29 cellular contexts compared by ENCODE assay signal in genomic region chr14:39483682-39484081, GRCh38.
"Had no signal": no experiment of that assay in that cellular context is flagged by ENCODE, and none has a peak within 500 bp of the region (broad histone marks: within the 10 kb centered on the region; RNA-seq: fewer than 3 reads in every experiment).

No MANE protein-coding gene starts in this region.

- H3K27me3 Mint-ChIP-seq: effector memory CD8-positive, alpha-beta T cell had no signal

- H3K4me3 ChIP-seq: colonic mucosa, coronary artery, dorsolateral prefrontal cortex, esophagus muscularis mucosa, esophagus squamous epithelium, gastrocnemius medialis, gastroesophageal sphincter, heart left ventricle, heart right ventricle had no signal

- H3K36me3 ChIP-seq: colonic mucosa, esophagus muscularis mucosa, esophagus squamous epithelium, gastrocnemius medialis, gastroesophageal sphincter, heart left ventricle, heart right ventricle had no signal

- H3K9me3 ChIP-seq: colonic mucosa, esophagus muscularis mucosa, esophagus squamous epithelium, gastrocnemius medialis, gastroesophageal sphincter, heart left ventricle, heart right ventricle had no signal

- DNase-seq: colonic mucosa; cortex of kidney; dermis blood vessel endothelial cell; dorsolateral prefrontal cortex; effector CD4-positive, alpha-beta T cell; effector CD8-positive, alpha-beta T cell; effector memory CD4-positive, alpha-beta T cell; effector memory CD8-positive, alpha-beta T cell; endodermal cell; erythroblast; esophagus squamous epithelium; foreskin fibroblast; foreskin keratinocyte; foreskin melanocyte; gastrocnemius medialis; glutamatergic neuron; head of caudate nucleus; heart left ventricle; heart right ventricle had no signal

- H3K27ac ChIP-seq: colonic mucosa, coronary artery, dorsolateral prefrontal cortex, epithelial cell of prostate, esophagus muscularis mucosa, esophagus squamous epithelium, foreskin keratinocyte, gastrocnemius medialis, gastroesophageal sphincter, heart left ventricle, heart right ventricle had no signal

- FAIRE-seq: colon, endometrium, endothelial cell of umbilical vein, frontal cortex had no signal

- H3K4me1 Mint-ChIP-seq: endodermal cell had no signal

- ATAC-seq: effector memory CD8-positive, alpha-beta T cell; esophagus mucosa; foreskin keratinocyte; gastrocnemius medialis; gastroesophageal sphincter; heart left ventricle; heart right ventricle had no signal

- H3K9me3 Mint-ChIP-seq: dendritic cell treated with granulocyte-macrophage colony-stimulating factor and Interleukin-4, amounts not matched to agents 40 ng/mL and 50 ng/mL, for 4 days had no signal

- H3K27ac Mint-ChIP-seq: dendritic cell treated with granulocyte-macrophage colony-stimulating factor and Interleukin-4, amounts not matched to agents 40 ng/mL and 50 ng/mL, for 4 days; effector memory CD8-positive, alpha-beta T cell; endodermal cell had no signal

- H3K4me1 ChIP-seq: colonic mucosa, esophagus muscularis mucosa, esophagus squamous epithelium, foreskin keratinocyte, gastrocnemius medialis, gastroesophageal sphincter, heart left ventricle, heart right ventricle had no signal

- H3K4me3 Mint-ChIP-seq: dendritic cell treated with granulocyte-macrophage colony-stimulating factor and Interleukin-4, amounts not matched to agents 40 ng/mL and 50 ng/mL, for 4 days; effector memory CD8-positive, alpha-beta T cell; endodermal cell had no signal

- H3K27me3 ChIP-seq: colonic mucosa, dorsolateral prefrontal cortex, esophagus muscularis mucosa, esophagus squamous epithelium, foreskin keratinocyte, gastrocnemius medialis, gastroesophageal sphincter, heart left ventricle, heart right ventricle had no signal
